1 cellular context compared by ENCODE assay signal in genomic region chr3:45795509-45795881, GRCh38.
TF ChIP-seq lines count a peak whose summit lies in the region.

No MANE protein-coding gene starts in this region.

TF ChIP-seq in GM12878, 131 proteins besides CTCF, POLR2A, EP300 and RAD21:
- TF ChIP-seq ZBTB40 (IDR thresholded peaks at IDR 0.05; ENCODE audit: borderline replicate concordance) (no peak), SMAD1 (IDR thresholded peaks at IDR 0.05; ENCODE audit: low read depth, partially characterized antibody) (no peak), BMI1 (IDR thresholded peaks at IDR 0.05; ENCODE audit: borderline replicate concordance) (peak; percentile 82)
